18 cellular contexts compared by ENCODE assay signal in genomic region chr7:108643136-108643535, GRCh38.
DNase-seq lines count a peak whose midpoint lies in the region; ATAC-seq, FAIRE-seq and TF ChIP-seq lines count a peak whose summit lies in the region.
"Had no signal": no experiment of that assay in that cellular context is flagged by ENCODE, and none has a peak within 500 bp of the region (broad histone marks: within the 10 kb centered on the region; RNA-seq: fewer than 3 reads in every experiment).

No MANE protein-coding gene starts in this region.

- POLR2A ChIA-PET in A549 (lab: Yijun Ruan, JAX): no interaction called here

- CTCF ChIA-PET in A549 (lab: Yijun Ruan, JAX): no interaction called here

- no peaks in the 10 kb centered on the region for H3K9me3 ChIP-seq in A549

- no peak overlapping the region for H3K4me3 ChIP-seq in A549
- H3K4me3 ChIP-seq: BLaER1 treated with 17β-estradiol and CSF1 and Interleukin-3, amounts not matched to agents 10 nM and 100 nM; GM12878; GM23338 had no signal

- FAIRE-seq in A549 (lab: Jason Lieb, UNC): peak; percentile 7
- FAIRE-seq: GM12878, GM18507 had no signal

- no peak for TF ChIP-seq CTCF in A549 (IDR thresholded peaks at IDR 0.05)
- 0 out of 2 replicates have a peak, but pooled peaks have one; percentile 10 for TF ChIP-seq CTCF in VCaP (conservative IDR thresholded peaks at IDR 0.05)

- TF ChIP-seq RAD21 in A549 (conservative IDR thresholded peaks at IDR 0.05 in 1 of 2, IDR thresholded peaks at IDR 0.05 in 1 of 2): no peak

- no peaks in the 10 kb centered on the region for H3K4me1 ChIP-seq in A549
- H3K4me1 ChIP-seq: BLaER1 treated with 17β-estradiol and CSF1 and Interleukin-3, amounts not matched to agents 10 nM and 100 nM had no signal

- no peak; a peak in 1 of 6 replicates for ATAC-seq in A549
- ATAC-seq in GM21526 (IDR thresholded peaks at IDR 0.05; ENCODE audit: low FRiP score, unreplicated experiment): no peak
- ATAC-seq: GM12878, GM23338 had no signal

- no peak overlapping the region for H3K27ac ChIP-seq in A549
- H3K27ac ChIP-seq in VCaP: no peak overlapping the region
- H3K27ac ChIP-seq: 22Rv1; BLaER1 treated with 17β-estradiol and CSF1 and Interleukin-3, amounts not matched to agents 10 nM and 100 nM; HL-60 had no signal

- H3K4me2 ChIP-seq in A549: no peak overlapping the region
- H3K4me2 ChIP-seq: BLaER1 treated with 17β-estradiol and CSF1 and Interleukin-3, amounts not matched to agents 10 nM and 100 nM; GM23338 had no signal

- TF ChIP-seq POLR2A in A549 (IDR thresholded peaks at IDR 0.05; ENCODE audit: low read length): no peak

- no peak for TF ChIP-seq EP300 in A549 (IDR thresholded peaks at IDR 0.05)

- WGBS in A549 (ENCODE audit: missing lambda C conversion rate): 65% methylated on average over 5 of the region's 5 CpGs

- peak; percentile 11 for DNase-seq in DMS 273 (lab: John Stamatoyannopoulos, UW; ENCODE audit: unreplicated experiment)
- DNase-seq in DMS 273 treated with DMSO at 0.1 percent for 48 hours (lab: John Stamatoyannopoulos, UW): no peak
- DNase-seq in A549 (ENCODE audit: low read depth in 1 of 2, low spot score in 1 of 2): no peak
- DNase-seq in H4 (ENCODE audit: low spot score): peak; percentile 18
- no peak for DNase-seq in activated CD4-positive, alpha-beta T cell treated with anti-CD3 and anti-CD28 coated beads, Interleukin-2, amount 50 U/mL, for 4 hours
- DNase-seq in NOMO-1 (lab: John Stamatoyannopoulos, UW; ENCODE audit: unreplicated experiment in 2 of 2): no peak
- DNase-seq: AML-193; CD4-positive, alpha-beta T cell; H9; KBM-7 had no signal

TF ChIP-seq in A549, 52 proteins besides CTCF, POLR2A, EP300 and RAD21:
- TF ChIP-seq NFE2L2 (conservative IDR thresholded peaks at IDR 0.05; ENCODE audit: low read length): no peak
- no peak for TF ChIP-seq ZFP36 (IDR thresholded peaks at IDR 0.05; ENCODE audit: borderline replicate concordance, partially characterized antibody)
- no peak for TF ChIP-seq BCL3 (IDR thresholded peaks at IDR 0.05)
- no peak for TF ChIP-seq HOXB5 (CRISPR knock-in tag; IDR thresholded peaks at IDR 0.05)
- TF ChIP-seq KDM5A (IDR thresholded peaks at IDR 0.05): no peak
- no peak for TF ChIP-seq POLR2AphosphoS2 (conservative IDR thresholded peaks at IDR 0.05; ENCODE audit: low read length)
- no peak for TF ChIP-seq HMGXB4 (CRISPR knock-in tag; IDR thresholded peaks at IDR 0.05; ENCODE audit: borderline replicate concordance)
- no peak for TF ChIP-seq TP53 (CRISPR knock-in tag; IDR thresholded peaks at IDR 0.05)
- no peak for TF ChIP-seq ZC3H11A (IDR thresholded peaks at IDR 0.05)
- TF ChIP-seq HES2 (IDR thresholded peaks at IDR 0.05): no peak
- TF ChIP-seq ZSCAN20 (CRISPR knock-in tag; IDR thresholded peaks at IDR 0.05): no peak
- TF ChIP-seq MAX (IDR thresholded peaks at IDR 0.05): no peak
- no peak for TF ChIP-seq EHF (CRISPR knock-in tag; IDR thresholded peaks at IDR 0.05)
- no peak for TF ChIP-seq NPAS2 (CRISPR knock-in tag; IDR thresholded peaks at IDR 0.05; ENCODE audit: borderline replicate concordance)
- no peak for TF ChIP-seq TFCP2L1 (CRISPR knock-in tag; IDR thresholded peaks at IDR 0.05)
- TF ChIP-seq FOSB (CRISPR knock-in tag; IDR thresholded peaks at IDR 0.05): no peak
- TF ChIP-seq PBX3 (IDR thresholded peaks at IDR 0.05): no peak
- no peak for TF ChIP-seq PHF8 (IDR thresholded peaks at IDR 0.05; ENCODE audit: borderline replicate concordance, low read depth)
- no peak for TF ChIP-seq RFX5 (IDR thresholded peaks at IDR 0.05)

Comparison
In these comparisons a context has a peak if more than half of its experiments do, and no peak if none do; other contexts are left out.
1. DNase-seq: peak in DMS 273 (single experiment) and H4 (single experiment); none in DMS 273 treated with DMSO at 0.1 percent for 48 hours (single experiment), A549 (0 of 2), activated CD4-positive, alpha-beta T cell treated with anti-CD3 and anti-CD28 coated beads, Interleukin-2, amount 50 U/mL, for 4 hours (0 of 2) and NOMO-1 (0 of 2).